In the genomic region with DNA sequence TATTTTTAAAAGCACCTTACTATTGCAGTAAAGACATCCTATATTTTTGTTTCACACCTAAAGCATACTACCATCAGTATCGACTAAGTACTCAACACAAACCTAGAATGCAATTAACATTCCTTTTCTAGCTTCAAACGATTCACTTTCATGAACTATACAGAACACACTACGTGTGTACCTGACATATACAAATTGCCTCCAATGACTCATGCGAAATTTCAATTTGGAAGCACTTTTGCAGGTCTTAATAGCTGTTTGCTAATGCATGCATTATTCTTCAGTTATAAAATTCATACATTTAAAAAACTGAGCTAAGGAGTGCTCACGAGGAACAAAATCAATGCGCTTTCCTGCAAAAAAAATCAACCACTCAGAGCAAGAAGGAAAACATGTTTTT, we compare ENCODE assay signal across 20 cellular contexts. TPM values are rescaled to one million over a fixed set of nuclear protein-coding genes. Genes with fewer than 3 reads are reported as not detected.
DNase-seq lines count a peak whose midpoint lies in the region; ATAC-seq and TF ChIP-seq lines count a peak whose summit lies in the region.
"Had no signal": no experiment of that assay in that cellular context is flagged by ENCODE, and none has a peak within 500 bp of the region (broad histone marks: within the 10 kb centered on the region; RNA-seq: fewer than 3 reads in every experiment).

No MANE protein-coding gene starts in this region.

- H3K9ac ChIP-seq in iPS-20b (ENCODE audit: low read depth, low read length) (no peak overlapping the region), Karpas-422 (ENCODE audit: low read length) (no peak overlapping the region)

- no peak overlapping the region for H2AFZ ChIP-seq in Karpas-422 (ENCODE audit: low read length)

- H3K4me3 ChIP-seq in breast epithelium (no peak overlapping the region), iPS-20b (ENCODE audit: low read length) (0 out of 2 replicates have a peak overlapping the region, but pooled peaks have one; percentile 40), Karpas-422 (ENCODE audit: low read length) (no peak overlapping the region)

- H3K9me2 ChIP-seq in Karpas-422 (replicated peaks; ENCODE audit: insufficient read depth, low read length): no peaks in the 10 kb centered on the region

- H3K27ac Mint-ChIP-seq in MCF 10A (ENCODE audit: low read depth, unreplicated experiment): no peak overlapping the region
- H3K27ac Mint-ChIP-seq: CD14-positive monocyte had no signal

- intact Hi-C loops in MCF 10A (cut with micrococcal nuclease): no loop called here
- intact Hi-C loops in breast epithelium (cut with DNase I; ENCODE audit: low total_unique reads): no loop called here

- no peaks in the 10 kb centered on the region for H3K9me3 ChIP-seq in breast epithelium
- H3K9me3 ChIP-seq in iPS-20b (ENCODE audit: insufficient read depth, low read depth, low read length): no peaks in the 10 kb centered on the region
- no peaks in the 10 kb centered on the region for H3K9me3 ChIP-seq in Karpas-422 (ENCODE audit: low read length)

- H3K9me3 Mint-ChIP-seq in MCF 10A (ENCODE audit: unreplicated experiment): no peaks in the 10 kb centered on the region

- H3K27me3 ChIP-seq in breast epithelium (peaks cover 0 to 52% of the 10 kb centered on the region in 2 donors), iPS-20b (ENCODE audit: insufficient read depth, low read length) (no peaks in the 10 kb centered on the region), Karpas-422 (ENCODE audit: low read length) (no peaks in the 10 kb centered on the region)

- no peak for TF ChIP-seq CTCF in MCF 10A (IDR thresholded peaks at IDR 0.05; ENCODE audit: unreplicated experiment)
- no peak for TF ChIP-seq CTCF in breast epithelium (IDR thresholded peaks at IDR 0.05)

- no peak for ATAC-seq in GM21529 (IDR thresholded peaks at IDR 0.05; ENCODE audit: unreplicated experiment)
- no peak for ATAC-seq in esophagus mucosa
- ATAC-seq: HepG2, PC-3, SK-N-SH treated with all-trans-retinoic acid at 6 μM for 48 hours had no signal

- H4K20me1 ChIP-seq in Karpas-422 (ENCODE audit: insufficient read depth, low read depth, low read length): no peaks in the 10 kb centered on the region

- H3K4me3 Mint-ChIP-seq in MCF 10A (ENCODE audit: unreplicated experiment): no peak overlapping the region
- H3K4me3 Mint-ChIP-seq: CD14-positive monocyte had no signal

- no peaks in the 10 kb centered on the region for H3K36me3 Mint-ChIP-seq in MCF 10A (ENCODE audit: insufficient read depth, unreplicated experiment)
- H3K36me3 Mint-ChIP-seq: CD14-positive monocyte had no signal

- H3K4me1 Mint-ChIP-seq in MCF 10A (ENCODE audit: insufficient read depth, unreplicated experiment): peaks cover 7% of the 10 kb centered on the region
- H3K4me1 Mint-ChIP-seq: CD14-positive monocyte had no signal

- H3K27me3 Mint-ChIP-seq in MCF 10A (ENCODE audit: insufficient read depth, unreplicated experiment): peaks cover 18% of the 10 kb centered on the region

- POLR2A ChIA-PET in MCF 10A (lab: Yijun Ruan, JAX): interaction anchor here (0.7 to 3.5 kb wide), 7 partner anchors 8 to 193 kb away, joined by 3 to 27 read pairs (median 8); partner anchors contain the start of genes GEMIN8, OFD1 and TRAPPC2

- H3K4me2 ChIP-seq in Karpas-422 (ENCODE audit: low read depth, low read length, poor library complexity, severe bottlenecking): no peak overlapping the region

- CTCF ChIA-PET in MCF 10A (lab: Yijun Ruan, JAX): interaction anchor here (0.5 to 1.7 kb wide), 6 partner anchors 10 to 1624 kb away, joined by 3 to 7 read pairs (median 4); no protein-coding TSS in a partner anchor

- TF ChIP-seq POLR2A in breast epithelium (IDR thresholded peaks at IDR 0.05): no peak

- H3K79me2 ChIP-seq in Karpas-422 (ENCODE audit: low read length): no peaks in the 10 kb centered on the region

- H3K27ac ChIP-seq in breast epithelium (no peak overlapping the region), caudate nucleus (ENCODE audit: low read depth, low read length) (peak overlapping the region; percentile 68), iPS-20b (ENCODE audit: low read length) (no peak overlapping the region), Karpas-422 (ENCODE audit: low read length) (no peak overlapping the region)
- H3K27ac ChIP-seq: 22Rv1 had no signal

- H3K36me3 ChIP-seq in breast epithelium (no peaks in the 10 kb centered on the region), iPS-20b (ENCODE audit: insufficient read depth, low read depth, low read length) (no peaks in the 10 kb centered on the region), Karpas-422 (ENCODE audit: insufficient read depth, low read length) (no peaks in the 10 kb centered on the region)

- peak; percentile 41 for DNase-seq in MCF 10A (ENCODE audit: unreplicated experiment)
- no peak for DNase-seq in breast epithelium (ENCODE audit: low spot score in 2 of 2)
- DNase-seq in caudate nucleus (lab: John Stamatoyannopoulos, UW): no peak
- DNase-seq in Karpas-422: no peak
- DNase-seq in GOT3 (lab: John Stamatoyannopoulos, UW): no peak
- DNase-seq: DMS79, KBM-7, NCI-H1417 treated with DMSO at 0.1 percent for 48 hours, NCI-H187 treated with DMSO at 0.1 percent for 48 hours, NCI-H226, PC-3, RPMI8226, SIG-M5 had no signal

- H3K4me1 ChIP-seq in breast epithelium: no peaks in the 10 kb centered on the region
- H3K4me1 ChIP-seq in iPS-20b (ENCODE audit: insufficient read depth, low read length): peaks cover 26% of the 10 kb centered on the region
- H3K4me1 ChIP-seq in Karpas-422 (ENCODE audit: low read length): no peaks in the 10 kb centered on the region

- no TSS peak for BruUV-seq in MCF 10A (replicated peaks; lab: Mats Ljungman, UMichigan)

RNA-seq across cellular contexts. Expression of gene GPM6B, which starts 19.7 kb away (rescaled TPM):
- total RNA-seq in MCF 10A (2022) (6.9 and 16.3 TPM in 2 replicates), breast epithelium (10 to 100 TPM in 2 of 3 donors, 1 to 10 TPM in 1; 3.4 to 81.7 (median 35.7) TPM), esophagus mucosa (3.6 TPM)
- not detected in 2 replicates for total RNA-seq in Karpas-422 (2014; rRNA removed; shearing (Covaris generic); ENCODE audit: low replicate concordance)
- total RNA-seq: HepG2 had no signal
